ENCODE assay signal across 18 cellular contexts in the genomic region with DNA sequence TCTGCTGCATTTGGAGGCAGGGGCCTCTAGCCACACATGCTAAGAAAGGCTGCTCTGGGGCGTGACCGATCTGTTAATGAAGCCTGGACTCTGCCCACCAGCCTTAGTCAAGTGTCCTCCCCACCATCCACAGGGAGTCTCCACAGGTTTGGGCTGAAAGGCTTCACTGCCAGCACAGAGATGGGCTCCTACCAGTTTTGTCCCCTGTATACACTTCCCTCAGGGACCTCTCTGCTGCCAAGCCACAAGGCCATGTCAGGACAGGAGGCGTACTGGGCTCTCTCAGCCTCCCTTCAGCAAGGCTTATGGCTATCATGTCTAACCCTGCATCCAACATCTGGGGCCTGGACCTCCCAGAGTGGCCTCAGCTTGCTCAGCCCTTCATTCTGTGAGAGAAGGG.
"Had no signal": no experiment of that assay in that cellular context is flagged by ENCODE, and none has a peak within 500 bp of the region (broad histone marks: within the 10 kb centered on the region; RNA-seq: fewer than 3 reads in every experiment).

No MANE protein-coding gene starts in this region.

- H3K4me1 Mint-ChIP-seq: activated CD4-positive, alpha-beta T cell treated with anti-CD3 and anti-CD28 coated beads, Interleukin-2, amount 10 ng/mL, durations not matched to agents 24 days and 14 days had no signal

- H3K4me1 ChIP-seq: transverse colon, vagina had no signal

- H3K36me3 ChIP-seq: brain microvascular endothelial cell, transverse colon, vagina had no signal

- H3K27ac ChIP-seq: brain microvascular endothelial cell, coronary artery, transverse colon, vagina had no signal

- ATAC-seq: activated CD8-positive, alpha-beta T cell treated with anti-CD3 and anti-CD28 coated beads, Interleukin-2, amount 10 ng/mL, durations not matched to agents 7 days and 5 days; activated T-cell treated with anti-CD3 and anti-CD28 coated beads, Interleukin-2, amount 50 U/mL, for 4 hours; stimulated activated naive CD8-positive, alpha-beta T cell treated with anti-CD3 and anti-CD28 coated beads, Interleukin-15, Interleukin-2, amounts not matched to agents 100 U/mL and 50 U/mL, for 24 hours had no signal

- H3K9me3 ChIP-seq: transverse colon, vagina had no signal

- H3K27me3 ChIP-seq: brain microvascular endothelial cell, transverse colon, vagina had no signal

- H3K27me3 Mint-ChIP-seq: activated CD4-positive, alpha-beta T cell treated with anti-CD3 and anti-CD28 coated beads, Interleukin-2, amount 10 ng/mL, durations not matched to agents 24 days and 14 days; natural killer cell treated with Interleukin-12 subunit alpha and Interleukin-12 subunit beta and Interleukin-15 and Interleukin-18, amount 100 ng/mL, for 72 hours had no signal

- H3K4me3 ChIP-seq: coronary artery, transverse colon, vagina had no signal

- H3K9me3 Mint-ChIP-seq: activated CD4-positive, alpha-beta T cell treated with anti-CD3 and anti-CD28 coated beads, Interleukin-2, amount 10 ng/mL, durations not matched to agents 24 days and 14 days; activated T-cell treated with anti-CD3 and anti-CD28 coated beads, Interleukin-2, amount 50 U/mL, for 4 hours; mesothelial cell of epicardium; natural killer cell treated with Interleukin-12 subunit alpha and Interleukin-12 subunit beta and Interleukin-15 and Interleukin-18, amount 100 ng/mL, for 72 hours had no signal

- H3K4me3 Mint-ChIP-seq: activated CD4-positive, alpha-beta T cell treated with anti-CD3 and anti-CD28 coated beads, Interleukin-2, amount 10 ng/mL, durations not matched to agents 24 days and 14 days; activated CD8-positive, alpha-beta T cell treated with anti-CD3 and anti-CD28 coated beads, Interleukin-2, amount 10 ng/mL, durations not matched to agents 7 days and 5 days; activated T-cell treated with anti-CD3 and anti-CD28 coated beads, Interleukin-2, amount 50 U/mL, for 4 hours; mesothelial cell of epicardium; natural killer cell treated with Interleukin-12 subunit alpha and Interleukin-12 subunit beta and Interleukin-15 and Interleukin-18, amount 100 ng/mL, for 72 hours had no signal

- DNase-seq: activated CD4-positive, alpha-beta T cell treated with anti-CD3 and anti-CD28 coated beads, Interleukin-2, amount 10 ng/mL, durations not matched to agents 24 days and 14 days; activated CD4-positive, CD25-positive, alpha-beta regulatory T cell; activated CD8-positive, alpha-beta T cell treated with anti-CD3 and anti-CD28 coated beads, Interleukin-2, amount 10 ng/mL, durations not matched to agents 7 days and 5 days; activated naive CD4-positive, alpha-beta T cell treated with anti-CD3 and anti-CD28 coated beads, Interleukin-2, amount 50 U/mL, for 16 hours; activated T-cell treated with anti-CD3 and anti-CD28 coated beads, Interleukin-2, amount 50 U/mL, for 4 hours; brain microvascular endothelial cell; central memory CD4-positive, alpha-beta T cell; kidney glomerular epithelial cell; occipital lobe; stimulated activated CD4-positive, alpha-beta T cell treated with anti-CD3 and anti-CD28 coated beads, Interleukin-2, amount 100 ng/mL, for 24 hours; stimulated activated naive CD8-positive, alpha-beta T cell treated with anti-CD3 and anti-CD28 coated beads, Interleukin-15, Interleukin-2, amounts not matched to agents 100 U/mL and 50 U/mL, for 24 hours; T-helper 1 cell; T-helper 9 cell; transverse colon had no signal

- H3K36me3 Mint-ChIP-seq: mesothelial cell of epicardium; natural killer cell treated with Interleukin-12 subunit alpha and Interleukin-12 subunit beta and Interleukin-15 and Interleukin-18, amount 100 ng/mL, for 72 hours had no signal

- H3K27ac Mint-ChIP-seq: activated CD4-positive, alpha-beta T cell treated with anti-CD3 and anti-CD28 coated beads, Interleukin-2, amount 10 ng/mL, durations not matched to agents 24 days and 14 days; activated CD8-positive, alpha-beta T cell treated with anti-CD3 and anti-CD28 coated beads, Interleukin-2, amount 10 ng/mL, durations not matched to agents 7 days and 5 days; mesothelial cell of epicardium; natural killer cell treated with Interleukin-12 subunit alpha and Interleukin-12 subunit beta and Interleukin-15 and Interleukin-18, amount 100 ng/mL, for 72 hours had no signal
